ENCODE assay signal across 17 cellular contexts in genomic region chr12:45634273-45634917, GRCh38.
A peak's percentile ranks its signal among the peaks of the same experiment; 100 is the strongest.
DNase-seq lines count a peak whose midpoint lies in the region; ATAC-seq and TF ChIP-seq lines count a peak whose summit lies in the region.
"Had no signal": no experiment of that assay in that cellular context is flagged by ENCODE, and none has a peak within 500 bp of the region (broad histone marks: within the 10 kb centered on the region; RNA-seq: fewer than 3 reads in every experiment).

No MANE protein-coding gene starts in this region.

- H3K4me3 ChIP-seq in SK-N-SH (ENCODE audit: low read depth in 2 of 2, low read length in 1 of 2): no peak overlapping the region
- H3K4me3 ChIP-seq: right atrium auricular region, uterus had no signal

- no peaks in the 10 kb centered on the region; a peak in 1 of 4 replicates for H3K4me1 ChIP-seq in SK-N-SH (ENCODE audit: control insufficient read depth in 1 of 2, insufficient read depth in 2 of 2, low read depth in 1 of 2, low read length in 1 of 2)
- H3K4me1 ChIP-seq: right atrium auricular region, uterus had no signal

- no peaks in the 10 kb centered on the region for H3F3A ChIP-seq in SK-N-SH (replicated peaks; ENCODE audit: insufficient read depth)

- ATAC-seq in GM18868 (IDR thresholded peaks at IDR 0.05; ENCODE audit: unreplicated experiment) (peak; percentile 75), HG02588 (IDR thresholded peaks at IDR 0.05; ENCODE audit: unreplicated experiment) (peak; percentile 74), HG03558 (IDR thresholded peaks at IDR 0.05; ENCODE audit: extremely low read depth, unreplicated experiment) (peak; percentile 50), HG02571 (IDR thresholded peaks at IDR 0.05; ENCODE audit: unreplicated experiment) (no peak)

- no peak overlapping the region for H3K4me2 ChIP-seq in SK-N-SH

- H3K36me3 ChIP-seq in SK-N-SH (replicated peaks in 1 of 2; ENCODE audit: control insufficient read depth in 1 of 2, insufficient read depth in 2 of 2, low read length in 1 of 2): no peaks in the 10 kb centered on the region
- H3K36me3 ChIP-seq: right atrium auricular region, uterus had no signal

- POLR2A ChIA-PET in SK-N-SH (lab: Yijun Ruan, JAX): no interaction called here

- CTCF ChIA-PET in SK-N-SH (lab: Yijun Ruan, JAX): no interaction called here

- DNase-seq in ELF-1 (ENCODE audit: low read depth, low spot score) (peak; percentile 32), SK-N-SH (no peak), T-helper 9 cell (no peak), OCI-M2 (lab: John Stamatoyannopoulos, UW; ENCODE audit: unreplicated experiment) (no peak)
- DNase-seq: activated CD4-positive, alpha-beta T cell treated with anti-CD3 and anti-CD28 coated beads, Interleukin-2, amount 50 U/mL, for 48 hours; activated T-cell treated with anti-CD3 and anti-CD28 coated beads, Interleukin-2, amount 50 U/mL, for 1 hour; GDM1; H9; KG1; NCI-H1092; uterus had no signal

- TF ChIP-seq RAD21 in SK-N-SH (IDR thresholded peaks at IDR 0.05; ENCODE audit: low read length): no peak

- WGBS in SK-N-SH (ENCODE audit: low lambda C conversion rate): 76% methylated on average over 6 of the region's 6 CpGs

- no peak overlapping the region for H2AFZ ChIP-seq in SK-N-SH (ENCODE audit: low read depth)

- H3K27ac ChIP-seq in SK-N-SH (ENCODE audit: low read depth in 2 of 2, low read length in 1 of 2): no peak overlapping the region
- H3K27ac ChIP-seq: C4-2B, right atrium auricular region, uterus had no signal

- no peaks in the 10 kb centered on the region for H3K79me2 ChIP-seq in SK-N-SH (ENCODE audit: insufficient read depth)

- no peaks in the 10 kb centered on the region; the same call in 1 of the 2 replicates for H3K27me3 ChIP-seq in SK-N-SH (ENCODE audit: insufficient read depth)
- H3K27me3 ChIP-seq: right atrium auricular region, uterus had no signal

- H3K9ac ChIP-seq in SK-N-SH: no peak overlapping the region

- H3K9me3 ChIP-seq in SK-N-SH: no peaks in the 10 kb centered on the region
- H3K9me3 ChIP-seq: right atrium auricular region, uterus had no signal

- no peaks in the 10 kb centered on the region for H3K9me2 ChIP-seq in SK-N-SH

- TF ChIP-seq CTCF in SK-N-SH (IDR thresholded peaks at IDR 0.05): no peak

- no peaks in the 10 kb centered on the region for H4K20me1 ChIP-seq in SK-N-SH (ENCODE audit: insufficient read depth)

- no peak for TF ChIP-seq EP300 in SK-N-SH (IDR thresholded peaks at IDR 0.05; ENCODE audit: borderline replicate concordance in 1 of 2, low read depth in 1 of 2, low read length in 1 of 2)

TF ChIP-seq in SK-N-SH, 30 proteins besides CTCF, POLR2A, EP300 and RAD21:
- TF ChIP-seq MXI1 (IDR thresholded peaks at IDR 0.05; ENCODE audit: low read depth, low read length) (no peak), SMC3 (IDR thresholded peaks at IDR 0.05; ENCODE audit: low read depth, low read length) (no peak), FOXJ3 (CRISPR knock-in tag; IDR thresholded peaks at IDR 0.05) (no peak), FOXM1 (IDR thresholded peaks at IDR 0.05; ENCODE audit: low read depth) (no peak), RXRA (IDR thresholded peaks at IDR 0.05; ENCODE audit: borderline replicate concordance, low read depth) (no peak), ELF1 (IDR thresholded peaks at IDR 0.05) (no peak), FOSL2 (IDR thresholded peaks at IDR 0.05; ENCODE audit: borderline replicate concordance, low read depth) (no peak), GATA2 (CRISPR knock-in tag; IDR thresholded peaks at IDR 0.05) (no peak), TAF1 (IDR thresholded peaks at IDR 0.05; ENCODE audit: borderline replicate concordance, low read depth, low read length) (no peak), YY1 (IDR thresholded peaks at IDR 0.05; ENCODE audit: low read depth) (no peak), NRF1 (IDR thresholded peaks at IDR 0.05; ENCODE audit: low read depth, low read length) (no peak), TEAD4 (IDR thresholded peaks at IDR 0.05; ENCODE audit: borderline replicate concordance, insufficient read depth) (no peak), USF1 (IDR thresholded peaks at IDR 0.05; ENCODE audit: borderline replicate concordance, low read depth) (no peak), TCF12 (IDR thresholded peaks at IDR 0.05) (no peak), ZBTB33 (IDR thresholded peaks at IDR 0.05; ENCODE audit: borderline replicate concordance, low read depth) (no peak), USF2 (IDR thresholded peaks at IDR 0.05; ENCODE audit: borderline replicate concordance, low read depth, low read length) (no peak), RCOR1 (IDR thresholded peaks at IDR 0.05; ENCODE audit: low read length) (no peak), EZH2phosphoT487 (IDR thresholded peaks at IDR 0.05; ENCODE audit: borderline replicate concordance, low read depth) (no peak), GABPA (IDR thresholded peaks at IDR 0.05; ENCODE audit: low read depth) (no peak), POLR2AphosphoS5 (IDR thresholded peaks at IDR 0.05; ENCODE audit: low read depth, low read length) (no peak)
